ENCODE assay signal across 13 cellular contexts in genomic region chr18:51739044-51739666, GRCh38.
A peak's percentile ranks its signal among the peaks of the same experiment; 100 is the strongest.
DNase-seq lines count a peak whose midpoint lies in the region; ATAC-seq and TF ChIP-seq lines count a peak whose summit lies in the region.
"Had no signal": no experiment of that assay in that cellular context is flagged by ENCODE, and none has a peak within 500 bp of the region (broad histone marks: within the 10 kb centered on the region; RNA-seq: fewer than 3 reads in every experiment).

No MANE protein-coding gene starts in this region.

- no peaks in the 10 kb centered on the region for H3K9me3 ChIP-seq in mucosa of descending colon
- no peaks in the 10 kb centered on the region for H3K9me3 ChIP-seq in HAP-1
- H3K9me3 ChIP-seq: tibial artery had no signal

- DNase-seq in GM06990 (ENCODE audit: extremely low read depth, insufficient read length) (peak; percentile 48), mucosa of descending colon (no peak), CD1c-positive myeloid dendritic cell (ENCODE audit: extremely low spot score) (no peak), HAP-1 (ENCODE audit: low spot score in 2 of 2) (no peak)
- DNase-seq in stimulated activated CD4-positive, alpha-beta T cell treated with anti-CD3 and anti-CD28 coated beads, Interleukin-1b, Interleukin-23, amount 100 ng/mL, for 48 hours, result no peak
- DNase-seq: activated CD8-positive, alpha-beta memory T cell treated with anti-CD3 and anti-CD28 coated beads, Interleukin-2, amount 50 U/mL, for 48 hours; dorsolateral prefrontal cortex; NCI-H2227 treated with DMSO at 0.1 percent for 48 hours; tibial artery had no signal

- intact Hi-C loops in mucosa of descending colon (cut with DNase I, micrococcal nuclease), result no loop called here

- H3K36me3 ChIP-seq in GM06990 (ENCODE audit: control insufficient read depth, insufficient read depth, low read length) (no peaks in the 10 kb centered on the region), mucosa of descending colon (ENCODE audit: low read depth) (no peaks in the 10 kb centered on the region), HAP-1 (replicated peaks) (no peaks in the 10 kb centered on the region)
- H3K36me3 ChIP-seq: gastroesophageal sphincter, tibial artery had no signal

- TF ChIP-seq CTCF in GM06990 (IDR thresholded peaks at IDR 0.05; ENCODE audit: insufficient read depth, low read length, poor library complexity, severe bottlenecking) (no peak), mucosa of descending colon (IDR thresholded peaks at IDR 0.05) (no peak)

- H3K4me3 ChIP-seq in GM06990 (replicated peaks; ENCODE audit: low read depth, low read length) (no peak overlapping the region), mucosa of descending colon (no peak overlapping the region), HAP-1 (no peak overlapping the region)
- H3K4me3 ChIP-seq: dorsolateral prefrontal cortex, gastroesophageal sphincter, tibial artery had no signal

- peak; percentile 94 for ATAC-seq in GM19351 (IDR thresholded peaks at IDR 0.05; ENCODE audit: unreplicated experiment)
- ATAC-seq in HG02610 (IDR thresholded peaks at IDR 0.05; ENCODE audit: unreplicated experiment), result peak; percentile 84
- peak; percentile 94 for ATAC-seq in HG03196 (IDR thresholded peaks at IDR 0.05; ENCODE audit: unreplicated experiment)
- no peak for ATAC-seq in mucosa of descending colon
- ATAC-seq: gastroesophageal sphincter had no signal

- H3K4me1 ChIP-seq in mucosa of descending colon (ENCODE audit: low read depth) (no peaks in the 10 kb centered on the region), HAP-1 (no peaks in the 10 kb centered on the region)
- H3K4me1 ChIP-seq: gastroesophageal sphincter, tibial artery had no signal

- in situ Hi-C loops in HAP-1 (cut with MboI; ENCODE audit: low sequenced_read_pairs), result no loop called here

- H3K27me3 ChIP-seq in GM06990 (replicated peaks; ENCODE audit: control insufficient read depth, insufficient read depth, low read length), result no peaks in the 10 kb centered on the region
- no peaks in the 10 kb centered on the region for H3K27me3 ChIP-seq in HAP-1 (ENCODE audit: low read depth)
- H3K27me3 ChIP-seq: dorsolateral prefrontal cortex, gastroesophageal sphincter, tibial artery had no signal
